ENCODE assay signal across 1 cellular context in genomic region chr2:237962432-237963084, GRCh38.
TF ChIP-seq lines count a peak whose summit lies in the region.

No MANE protein-coding gene starts in this region.

TF ChIP-seq in H1, 55 proteins besides CTCF, POLR2A, EP300 and RAD21:
- TF ChIP-seq CEBPB (IDR thresholded peaks at IDR 0.05; ENCODE audit: low read depth, low read length) = 0 out of 2 replicates have a peak, but pooled peaks have one; percentile 16
- TF ChIP-seq SRF (IDR thresholded peaks at IDR 0.05; ENCODE audit: low read depth, low read length) = no peak
